Comparison of ENCODE assay signal across 21 cellular contexts in genomic region chr11:116397556-116398167, GRCh38.
"Had no signal": no experiment of that assay in that cellular context is flagged by ENCODE, and none has a peak within 500 bp of the region (broad histone marks: within the 10 kb centered on the region; RNA-seq: fewer than 3 reads in every experiment).

No MANE protein-coding gene starts in this region.

- H3K4me3 ChIP-seq: esophagus squamous epithelium, neural progenitor cell, thoracic aorta had no signal

- ATAC-seq: activated CD4-positive, alpha-beta T cell treated with anti-CD3 and anti-CD28 coated beads for 36 hours; activated CD8-positive, alpha-beta memory T cell treated with anti-CD3 and anti-CD28 coated beads, Interleukin-2, amount 10 ng/mL, durations not matched to agents 7 days and 5 days; activated CD8-positive, alpha-beta T cell treated with anti-CD3 and anti-CD28 coated beads, Interleukin-2, amount 10 ng/mL, durations not matched to agents 7 days and 5 days; activated naive CD4-positive, alpha-beta T cell treated with anti-CD3 and anti-CD28 coated beads, Interleukin-2, amount 50 U/mL, for 72 hours; left colon; naive thymus-derived CD8-positive, alpha-beta T cell; right cardiac atrium; stimulated activated naive CD8-positive, alpha-beta T cell treated with anti-CD3 and anti-CD28 coated beads, Interleukin-15, Interleukin-2, amounts not matched to agents 100 U/mL and 50 U/mL, for 24 hours had no signal

- DNase-seq: activated CD4-positive, alpha-beta T cell treated with anti-CD3 and anti-CD28 coated beads for 36 hours; activated CD4-positive, CD25-positive, alpha-beta regulatory T cell; activated CD8-positive, alpha-beta memory T cell treated with anti-CD3 and anti-CD28 coated beads, Interleukin-2, amount 10 ng/mL, durations not matched to agents 7 days and 5 days; activated CD8-positive, alpha-beta T cell treated with anti-CD3 and anti-CD28 coated beads, Interleukin-2, amount 10 ng/mL, durations not matched to agents 7 days and 5 days; activated T-cell treated with anti-CD3 and anti-CD28 coated beads, Interleukin-2, amount 50 U/mL, for 48 hours; effector CD4-positive, alpha-beta T cell; esophagus squamous epithelium; foreskin melanocyte; immature natural killer cell; kidney; midbrain; naive thymus-derived CD8-positive, alpha-beta T cell; occipital lobe; stimulated activated CD4-positive, alpha-beta T cell treated with anti-CD3 and anti-CD28 coated beads, Interleukin-2, amount 100 ng/mL, for 48 hours; stimulated activated naive CD8-positive, alpha-beta T cell treated with anti-CD3 and anti-CD28 coated beads, Interleukin-15, Interleukin-2, amounts not matched to agents 100 U/mL and 50 U/mL, for 24 hours; trophoblast cell had no signal
